ENCODE assay signal across 8 cellular contexts in the genomic region with DNA sequence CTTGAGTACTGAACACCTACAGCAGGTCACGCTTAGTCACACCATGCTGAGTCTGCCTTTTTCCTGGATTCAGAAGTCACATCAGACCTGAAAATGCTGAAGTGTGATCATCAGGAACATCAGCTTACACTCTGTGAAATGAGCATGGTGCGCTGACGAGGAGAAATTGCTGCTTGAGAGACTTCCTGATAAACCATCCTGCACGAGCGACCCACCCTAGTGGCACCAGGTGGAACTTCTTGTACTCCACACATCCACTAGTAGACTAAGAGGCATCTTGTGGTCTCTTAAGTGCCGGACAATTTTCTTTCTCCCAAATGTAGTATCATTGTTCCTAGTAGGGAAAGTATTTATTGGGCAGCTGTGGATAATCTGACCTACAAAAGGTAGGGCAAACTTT. TPM values are rescaled to one million over a fixed set of nuclear protein-coding genes. Genes with fewer than 3 reads are reported as not detected.
DNase-seq lines count a peak whose midpoint lies in the region; ATAC-seq and TF ChIP-seq lines count a peak whose summit lies in the region.

No MANE protein-coding gene starts in this region.

- H3K27me3 ChIP-seq in kidney epithelial cell (ENCODE audit: control insufficient read depth, insufficient read depth, low read length), result no peaks in the 10 kb centered on the region

- peaks cover 2% of the 10 kb centered on the region for H3K36me3 ChIP-seq in kidney epithelial cell (ENCODE audit: control insufficient read depth, insufficient read depth, low read length)

- peak; percentile 66 for TF ChIP-seq CTCF in VCaP (conservative IDR thresholded peaks at IDR 0.05)
- TF ChIP-seq CTCF in kidney epithelial cell (IDR thresholded peaks at IDR 0.05; ENCODE audit: insufficient read depth, low read length, poor library complexity, severe bottlenecking), result peak; percentile 38

- DNase-seq in ELF-1 (ENCODE audit: low read depth, low spot score) (peak; percentile 53), kidney epithelial cell (ENCODE audit: low read depth) (no peak), Ammon's horn (ENCODE audit: low spot score) (no peak), NCI-H1048 (lab: John Stamatoyannopoulos, UW) (no peak)

- ATAC-seq in HG02798 (IDR thresholded peaks at IDR 0.05; ENCODE audit: poor library complexity, unreplicated experiment) (peak; percentile 35), GM21786 (IDR thresholded peaks at IDR 0.05; ENCODE audit: unreplicated experiment) (no peak), GM19397 (IDR thresholded peaks at IDR 0.05; ENCODE audit: unreplicated experiment) (no peak)

- no peak overlapping the region for H3K4me3 ChIP-seq in kidney epithelial cell (ENCODE audit: low read depth, low read length)

- H3K27ac ChIP-seq in VCaP, result no peak overlapping the region

RNA-seq across cellular contexts. Expression of a gene that starts 51.8 kb away (rescaled TPM):
- total RNA-seq in kidney epithelial cell, result not detected in 2 replicates
